In genomic region chr15:33195283-33195682, GRCh38 we compare ENCODE assay signal across 9 cellular contexts. TPM values are rescaled to one million over a fixed set of nuclear protein-coding genes. Genes with fewer than 3 reads are reported as not detected.
DNase-seq lines count a peak whose midpoint lies in the region; TF ChIP-seq lines count a peak whose summit lies in the region.
"Had no signal": no experiment of that assay in that cellular context is flagged by ENCODE, and none has a peak within 500 bp of the region (broad histone marks: within the 10 kb centered on the region; RNA-seq: fewer than 3 reads in every experiment).

No MANE protein-coding gene starts in this region.

- H3K9me3 ChIP-seq in adipocyte (ENCODE audit: control insufficient read depth, low read length) (no peaks in the 10 kb centered on the region), stomach smooth muscle (ENCODE audit: control insufficient read depth in 2 of 2, low read length in 2 of 2) (no peaks in the 10 kb centered on the region)

- peak; percentile 38 for DNase-seq in DMS53 (lab: John Stamatoyannopoulos, UW)
- no peak for DNase-seq in DMS53 treated with DMSO at 0.1 percent for 48 hours (lab: John Stamatoyannopoulos, UW; ENCODE audit: unreplicated experiment)
- DNase-seq in adipocyte (ENCODE audit: low read depth): no peak
- no peak for DNase-seq in kidney epithelial cell (ENCODE audit: low read depth)
- DNase-seq in SKM-1 (lab: John Stamatoyannopoulos, UW; ENCODE audit: unreplicated experiment): no peak
- DNase-seq in stimulated activated CD4-positive, alpha-beta T cell treated with anti-CD3 and anti-CD28 coated beads, Interleukin-12 subunit alpha, Interleukin-12 subunit beta, amount 100 ng/mL, for 4 hours: no peak
- DNase-seq in 8988T: no peak

- TF ChIP-seq CTCF in kidney epithelial cell (IDR thresholded peaks at IDR 0.05; ENCODE audit: insufficient read depth, low read length, poor library complexity, severe bottlenecking): no peak

- H3K36me3 ChIP-seq in adipocyte (ENCODE audit: control insufficient read depth, insufficient read depth, low read length, severe bottlenecking): no peaks in the 10 kb centered on the region
- H3K36me3 ChIP-seq in kidney epithelial cell (ENCODE audit: control insufficient read depth, insufficient read depth, low read length): no peaks in the 10 kb centered on the region
- H3K36me3 ChIP-seq in stomach smooth muscle (ENCODE audit: control insufficient read depth in 2 of 2, insufficient read depth in 2 of 2, low read length in 2 of 2): no peaks in the 10 kb centered on the region

- H3K27me3 ChIP-seq in adipocyte (replicated peaks; ENCODE audit: control insufficient read depth, insufficient read depth, low read length) (peaks cover 39% of the 10 kb centered on the region), kidney epithelial cell (ENCODE audit: control insufficient read depth, insufficient read depth, low read length) (no peaks in the 10 kb centered on the region), stomach smooth muscle (ENCODE audit: control insufficient read depth in 1 of 2, insufficient read depth in 2 of 2, low read length in 2 of 2) (no peaks in the 10 kb centered on the region)

- peak overlapping the region; percentile 64 for H3K27ac ChIP-seq in stomach smooth muscle (ENCODE audit: low read length)
- H3K27ac ChIP-seq: 22Rv1 had no signal

- H3K4me3 ChIP-seq in adipocyte (ENCODE audit: low read length) (peak overlapping the region; percentile 92), kidney epithelial cell (ENCODE audit: low read depth, low read length) (peak overlapping the region; percentile 57), stomach smooth muscle (ENCODE audit: low read length in 2 of 2) (peak overlapping the region; percentile 79 to 86)

- H3K9ac ChIP-seq in adipocyte (ENCODE audit: low read length): peak overlapping the region; percentile 69
- H3K9ac ChIP-seq in stomach smooth muscle (ENCODE audit: low read length in 2 of 2): peak overlapping the region; percentile 74 to 86

- H3K4me1 ChIP-seq in adipocyte (ENCODE audit: control insufficient read depth, insufficient read depth, low read length) (peaks cover 7% of the 10 kb centered on the region), stomach smooth muscle (ENCODE audit: control insufficient read depth, insufficient read depth, low read length) (peaks cover 10% of the 10 kb centered on the region)

RNA-seq across cellular contexts. Expression of gene FMN1, which starts 0.8 kb away (rescaled TPM):
- total RNA-seq in kidney epithelial cell: 3.9 and 4.5 TPM in 2 replicates
